8 cellular contexts compared by ENCODE assay signal in genomic region chr1:211259596-211260126, GRCh38. TPM values are rescaled to one million over a fixed set of nuclear protein-coding genes. Genes with fewer than 3 reads are reported as not detected.
DNase-seq lines count a peak whose midpoint lies in the region; ATAC-seq and TF ChIP-seq lines count a peak whose summit lies in the region.

No MANE protein-coding gene starts in this region.

- intact Hi-C loops in mucosa of descending colon (cut with DNase I, micrococcal nuclease) = no loop called here

- peaks cover 10% of the 10 kb centered on the region; the same call in 1 of the 2 replicates for H4K20me1 ChIP-seq in BLaER1

- H3K9me3 ChIP-seq in BLaER1 = no peaks in the 10 kb centered on the region
- H3K9me3 ChIP-seq in mucosa of descending colon = no peaks in the 10 kb centered on the region

- ATAC-seq in GM18867 (IDR thresholded peaks at IDR 0.05; ENCODE audit: unreplicated experiment) (peak; percentile 15), mucosa of descending colon (peak; percentile 27)

- H3K4me2 ChIP-seq in BLaER1 = peak overlapping the region; percentile 88

- H3K27ac ChIP-seq in BLaER1 = peak overlapping the region; percentile 97

- no peaks in the 10 kb centered on the region for H3K27me3 ChIP-seq in BLaER1

- peaks cover 14% of the 10 kb centered on the region for H3K27me3 Mint-ChIP-seq in endothelial cell (ENCODE audit: unreplicated experiment)

- H3K4me3 Mint-ChIP-seq in endothelial cell (ENCODE audit: unreplicated experiment) = peak overlapping the region; percentile 95

- peaks cover 18% of the 10 kb centered on the region for H3K4me1 Mint-ChIP-seq in endothelial cell (ENCODE audit: unreplicated experiment)

- peaks cover 5% of the 10 kb centered on the region for H3K36me3 Mint-ChIP-seq in endothelial cell (ENCODE audit: low read depth, unreplicated experiment)

- H3K27ac Mint-ChIP-seq in endothelial cell (ENCODE audit: unreplicated experiment) = peak overlapping the region; percentile 85

- peaks cover 23% of the 10 kb centered on the region for H3K4me1 ChIP-seq in BLaER1
- H3K4me1 ChIP-seq in mucosa of descending colon (ENCODE audit: low read depth) = peaks cover 12% of the 10 kb centered on the region

- TF ChIP-seq CTCF in WI38 (IDR thresholded peaks at IDR 0.05; ENCODE audit: low read depth, low read length) = no peak
- no peak for TF ChIP-seq CTCF in endothelial cell (IDR thresholded peaks at IDR 0.05; ENCODE audit: unreplicated experiment)
- no peak for TF ChIP-seq CTCF in mucosa of descending colon (IDR thresholded peaks at IDR 0.05)

- H3K4me3 ChIP-seq in BLaER1 = peak overlapping the region; percentile 89
- peak overlapping the region; percentile 85 for H3K4me3 ChIP-seq in WI38 (ENCODE audit: low read depth, low read length)
- peak overlapping the region; percentile 83 for H3K4me3 ChIP-seq in mucosa of descending colon

- H3K9ac ChIP-seq in BLaER1 = peak overlapping the region; percentile 98

- DNase-seq in LHCN-M2 (ENCODE audit: low read depth) = peak; percentile 66
- DNase-seq in endothelial cell (ENCODE audit: low spot score) = no peak
- peak; percentile 59 to 88 (median 78) for DNase-seq in mucosa of descending colon
- DNase-seq in stromal cell of bone marrow (ENCODE audit: low read depth) = peak; percentile 28
- DNase-seq in HK-2 (ENCODE audit: unreplicated experiment) = no peak

- peaks cover 12% of the 10 kb centered on the region for H3K36me3 ChIP-seq in BLaER1
- no peaks in the 10 kb centered on the region for H3K36me3 ChIP-seq in mucosa of descending colon (ENCODE audit: low read depth)

- no peaks in the 10 kb centered on the region for H3K9me3 Mint-ChIP-seq in endothelial cell (ENCODE audit: unreplicated experiment)

RNA-seq across cellular contexts. Expression of gene RCOR3, which starts 0.5 kb away (rescaled TPM):
- total RNA-seq in LHCN-M2 (2014; rRNA removed) (23.0 and 32.4 TPM in 2 replicates), endothelial cell (ENCODE audit: unreplicated experiment) (39.6 TPM), mucosa of descending colon (10 to 100 TPM; 41.1 to 68.0 (median 60.4) TPM)
- 24.0 TPM for polyA plus RNA-seq in LHCN-M2 (2012)

Comparison
In these comparisons a context has a peak if more than half of its experiments do, and no peak if none do; other contexts are left out.
1. DNase-seq: peak in LHCN-M2 (single experiment), mucosa of descending colon (3 of 3) and stromal cell of bone marrow (single experiment); none in endothelial cell (single experiment) and HK-2 (single experiment).
2. Peak in every context shown above with its lines, with median percentiles within 50 percentile points of each other: H3K4me3 ChIP-seq.